14 cellular contexts compared by ENCODE assay signal in the genomic region with DNA sequence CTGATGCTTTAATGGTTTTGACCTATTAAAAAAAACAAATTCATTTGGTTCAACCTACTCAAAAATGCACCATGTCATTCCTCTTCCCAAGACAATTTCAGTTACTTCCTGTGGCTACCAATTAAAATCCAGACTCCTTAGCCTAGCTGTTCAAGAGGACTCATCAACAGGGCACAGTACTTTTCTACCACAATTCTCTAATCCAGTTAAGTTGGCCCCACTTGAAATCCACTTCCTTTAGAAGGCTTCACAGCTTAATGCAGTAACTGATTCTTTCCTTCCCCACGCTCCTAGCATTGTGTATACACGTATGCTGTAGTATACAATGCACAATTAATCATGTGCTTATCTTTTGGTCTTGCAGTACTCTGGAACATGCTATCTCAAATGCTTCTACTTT.
DNase-seq lines count a peak whose midpoint lies in the region; TF ChIP-seq lines count a peak whose summit lies in the region.
"Had no signal": no experiment of that assay in that cellular context is flagged by ENCODE, and none has a peak within 500 bp of the region (broad histone marks: within the 10 kb centered on the region; RNA-seq: fewer than 3 reads in every experiment).

No MANE protein-coding gene starts in this region.

- H2BK120ac ChIP-seq in mesenchymal stem cell (ENCODE audit: low read depth, low read length), result no peak overlapping the region

- H2AFZ ChIP-seq in mesenchymal stem cell (ENCODE audit: low read depth, low read length), result no peak overlapping the region

- H3K27ac ChIP-seq in A673 (ENCODE audit: low read depth, low read length, poor library complexity, severe bottlenecking), result no peak overlapping the region
- peak overlapping the region; percentile 22; the same call in 1 of the 2 replicates for H3K27ac ChIP-seq in SK-N-MC
- H3K27ac ChIP-seq in mesenchymal stem cell (ENCODE audit: low read length, poor library complexity, severe bottlenecking), result no peak overlapping the region
- H3K27ac ChIP-seq: BLaER1 treated with 17β-estradiol and CSF1 and Interleukin-3, amounts not matched to agents 10 nM and 100 nM had no signal

- H3K79me1 ChIP-seq in mesenchymal stem cell (replicated peaks; ENCODE audit: low read length, poor library complexity, severe bottlenecking), result no peaks in the 10 kb centered on the region

- H3K36me3 ChIP-seq in A673 (ENCODE audit: insufficient read depth, low read length, poor library complexity, severe bottlenecking) (no peaks in the 10 kb centered on the region), SK-N-MC (ENCODE audit: insufficient read depth, low read length) (no peaks in the 10 kb centered on the region), mesenchymal stem cell (ENCODE audit: control insufficient read depth in 1 of 2, insufficient read depth in 2 of 2, low read depth in 1 of 2, low read length in 2 of 2) (no peaks in the 10 kb centered on the region)
- H3K36me3 ChIP-seq: BLaER1 treated with 17β-estradiol and CSF1 and Interleukin-3, amounts not matched to agents 10 nM and 100 nM had no signal

- H3K4me2 ChIP-seq in mesenchymal stem cell (ENCODE audit: low read length, poor library complexity, severe bottlenecking), result no peak overlapping the region
- H3K4me2 ChIP-seq: BLaER1 treated with 17β-estradiol and CSF1 and Interleukin-3, amounts not matched to agents 10 nM and 100 nM had no signal

- H2AK5ac ChIP-seq in mesenchymal stem cell (ENCODE audit: low read length, severe bottlenecking), result no peak overlapping the region

- no peak overlapping the region for H2BK15ac ChIP-seq in mesenchymal stem cell (ENCODE audit: low read depth, poor library complexity, severe bottlenecking)

- no peaks in the 10 kb centered on the region for H3K9me3 Mint-ChIP-seq in type B pancreatic cell

- no peak overlapping the region for H3K4ac ChIP-seq in mesenchymal stem cell (ENCODE audit: low read depth in 1 of 2, low read length in 2 of 2)

- H3K27ac Mint-ChIP-seq in type B pancreatic cell, result no peak overlapping the region
- H3K27ac Mint-ChIP-seq: CD4-positive, CD25-positive, alpha-beta regulatory T cell had no signal

- H3K4me1 ChIP-seq in A673 (ENCODE audit: insufficient read depth, low read length, poor library complexity, severe bottlenecking) (peaks cover 20% of the 10 kb centered on the region), mesenchymal stem cell (ENCODE audit: control insufficient read depth, insufficient read depth, low read depth, low read length) (peaks cover 2% of the 10 kb centered on the region)
- H3K4me1 ChIP-seq: BLaER1 treated with 17β-estradiol and CSF1 and Interleukin-3, amounts not matched to agents 10 nM and 100 nM had no signal

- peak; percentile 80 for DNase-seq in A673 (ENCODE audit: low spot score)
- peak; percentile 63 for DNase-seq in NCI-H524 treated with DMSO at 0.1 percent for 48 hours (lab: John Stamatoyannopoulos, UW)
- peak; percentile 28 for DNase-seq in SK-N-MC (ENCODE audit: low read depth, low spot score)
- peak; percentile 1 for DNase-seq in mesenchymal stem cell
- no peak for DNase-seq in NCI-H1417 treated with DMSO at 0.1 percent for 48 hours (lab: John Stamatoyannopoulos, UW)
- DNase-seq in mesenteric fat pad (ENCODE audit: low spot score), result no peak
- DNase-seq in type B pancreatic cell (ENCODE audit: extremely low spot score, unreplicated experiment), result no peak
- DNase-seq: 8988T; ACHN; CD4-positive, CD25-positive, alpha-beta regulatory T cell; DMS 273 treated with DMSO at 0.1 percent for 48 hours; GOT3; H9 had no signal

- H3K9ac ChIP-seq in SK-N-MC (ENCODE audit: insufficient read length) (no peak overlapping the region), mesenchymal stem cell (ENCODE audit: low read length) (no peak overlapping the region)
- H3K9ac ChIP-seq: BLaER1 treated with 17β-estradiol and CSF1 and Interleukin-3, amounts not matched to agents 10 nM and 100 nM had no signal

- intact Hi-C loops in A673 (cut with micrococcal nuclease; ENCODE audit: unreplicated experiment), result no loop called here

- H2BK12ac ChIP-seq in mesenchymal stem cell (ENCODE audit: low read length in 2 of 2), result no peak overlapping the region

- H4K91ac ChIP-seq in mesenchymal stem cell (ENCODE audit: low read length), result no peak overlapping the region

- 22% methylated on average over 2 of the region's 2 CpGs for WGBS in mesenchymal stem cell

- BruUV-seq in A673 (replicated peaks; lab: Mats Ljungman, UMichigan), result no TSS peak

- no peak overlapping the region for H4K8ac ChIP-seq in mesenchymal stem cell (ENCODE audit: low read length)

- peaks cover 26% of the 10 kb centered on the region for H3K4me1 Mint-ChIP-seq in type B pancreatic cell (ENCODE audit: unreplicated experiment)
- H3K4me1 Mint-ChIP-seq: CD4-positive, CD25-positive, alpha-beta regulatory T cell had no signal

- CTCF ChIA-PET in A673 (lab: Charles Lee), result no interaction called here

- H3K23ac ChIP-seq in mesenchymal stem cell (ENCODE audit: low read length in 2 of 2), result no peak overlapping the region

- no peak overlapping the region for H3K18ac ChIP-seq in mesenchymal stem cell (ENCODE audit: low read depth in 1 of 2, low read length in 2 of 2)

- no peaks in the 10 kb centered on the region for H3K27me3 ChIP-seq in A673 (replicated peaks; ENCODE audit: insufficient read depth, low read depth, low read length, poor library complexity)
- H3K27me3 ChIP-seq in mesenchymal stem cell (ENCODE audit: control insufficient read depth in 1 of 2, insufficient read depth in 1 of 2, low read length in 2 of 2), result no peaks in the 10 kb centered on the region
- H3K27me3 ChIP-seq: BLaER1 treated with 17β-estradiol and CSF1 and Interleukin-3, amounts not matched to agents 10 nM and 100 nM had no signal

- H3K4me3 ChIP-seq in A673 (ENCODE audit: low read depth, low read length, poor library complexity, severe bottlenecking), result no peak overlapping the region
- no peak overlapping the region for H3K4me3 ChIP-seq in SK-N-MC
- H3K4me3 ChIP-seq in mesenchymal stem cell (ENCODE audit: insufficient read depth in 1 of 2, low read depth in 1 of 2, low read length in 2 of 2), result no peak overlapping the region
- H3K4me3 ChIP-seq: BLaER1 treated with 17β-estradiol and CSF1 and Interleukin-3, amounts not matched to agents 10 nM and 100 nM had no signal

- H3K9me3 ChIP-seq in A673 (ENCODE audit: low read depth, low read length, poor library complexity, severe bottlenecking) (no peaks in the 10 kb centered on the region), SK-N-MC (ENCODE audit: low read depth, low read length) (no peaks in the 10 kb centered on the region), mesenchymal stem cell (ENCODE audit: control insufficient read depth, low read length) (no peaks in the 10 kb centered on the region)
- H3K9me3 ChIP-seq: BLaER1 treated with 17β-estradiol and CSF1 and Interleukin-3, amounts not matched to agents 10 nM and 100 nM had no signal

- POLR2A ChIA-PET in A673 (lab: Charles Lee; ENCODE audit: low non-redundant PET), result interaction anchor here (0.6 to 0.8 kb wide), 2 partner anchors 11 to 791 kb away, joined by 3 to 4 read pairs; no protein-coding TSS in a partner anchor

- no peak overlapping the region for H2BK5ac ChIP-seq in mesenchymal stem cell (ENCODE audit: low read depth, low read length, poor library complexity, severe bottlenecking)

- H3K27me3 Mint-ChIP-seq in type B pancreatic cell, result no peaks in the 10 kb centered on the region
- H3K27me3 Mint-ChIP-seq: CD4-positive, CD25-positive, alpha-beta regulatory T cell had no signal

- H3K14ac ChIP-seq in mesenchymal stem cell (ENCODE audit: low read length in 2 of 2), result no peak overlapping the region

- no peak for TF ChIP-seq CTCF in A673 (conservative IDR thresholded peaks at IDR 0.05; ENCODE audit: low read depth, low read length)
- TF ChIP-seq CTCF in type B pancreatic cell (conservative IDR thresholded peaks at IDR 0.05), result no peak

- no peak overlapping the region for H3K4me3 Mint-ChIP-seq in type B pancreatic cell
- H3K4me3 Mint-ChIP-seq: CD4-positive, CD25-positive, alpha-beta regulatory T cell; H9 had no signal

- no peaks in the 10 kb centered on the region for H3K36me3 Mint-ChIP-seq in type B pancreatic cell
- H3K36me3 Mint-ChIP-seq: CD4-positive, CD25-positive, alpha-beta regulatory T cell had no signal

Comparison
In these comparisons a context has a peak if more than half of its experiments do, and no peak if none do; other contexts are left out.
1. DNase-seq: peak in A673 (single experiment), NCI-H524 treated with DMSO at 0.1 percent for 48 hours (single experiment), SK-N-MC (single experiment) and mesenchymal stem cell (single experiment); none in NCI-H1417 treated with DMSO at 0.1 percent for 48 hours (single experiment), mesenteric fat pad (single experiment) and type B pancreatic cell (single experiment).